Comparison of ENCODE assay signal across 10 cellular contexts in the genomic region with DNA sequence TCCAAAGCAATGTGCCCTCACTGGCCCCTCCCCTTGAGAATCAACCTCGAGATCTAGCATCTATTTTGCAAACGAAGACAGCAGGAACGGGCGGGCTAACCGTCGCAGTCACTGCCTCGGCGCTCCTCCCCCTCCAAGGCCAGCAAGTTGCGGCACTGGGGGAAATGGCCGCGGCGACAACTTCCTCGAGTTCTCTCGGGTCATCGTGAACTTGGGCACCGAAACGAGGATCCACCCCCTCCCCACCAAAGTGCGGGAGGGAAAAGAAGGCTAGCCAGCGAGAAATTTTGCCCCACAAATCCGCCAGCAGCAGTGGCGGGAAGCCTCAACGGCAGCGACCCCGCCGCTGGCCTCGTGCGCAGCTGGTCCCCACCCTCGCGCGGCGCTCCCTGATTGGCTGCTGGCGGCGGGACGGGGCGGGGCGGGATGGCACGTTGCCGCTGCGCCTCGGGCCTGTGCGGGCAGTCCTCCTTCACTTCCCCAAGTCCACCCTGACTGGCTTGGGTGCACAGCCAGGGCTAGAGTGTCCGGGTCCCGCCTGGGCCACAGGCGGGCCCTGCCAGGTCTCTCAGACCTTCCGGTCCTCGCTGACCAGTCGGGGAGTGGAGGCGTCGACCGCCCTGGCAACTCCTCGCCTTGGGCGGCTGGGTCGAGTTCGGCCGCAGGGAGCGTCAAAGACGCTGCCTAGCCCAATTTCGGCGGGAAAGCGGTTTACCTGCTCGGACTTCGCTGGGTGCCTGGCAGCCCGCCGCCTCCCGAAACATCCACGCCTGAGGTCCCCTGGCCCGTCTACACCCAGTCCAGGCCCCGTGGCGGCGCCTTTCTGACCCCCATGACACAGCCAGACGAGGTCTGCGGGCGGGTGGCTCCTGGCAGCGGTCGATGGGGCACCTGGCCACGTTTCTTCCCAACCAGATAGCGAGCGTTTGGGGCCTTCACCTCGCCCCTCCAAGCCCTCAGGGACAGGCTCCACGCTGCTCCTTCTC. TPM values are rescaled to one million over a fixed set of nuclear protein-coding genes. Genes with fewer than 3 reads are reported as not detected.
DNase-seq lines count a peak whose midpoint lies in the region; ATAC-seq and TF ChIP-seq lines count a peak whose summit lies in the region.
"Had no signal": no experiment of that assay in that cellular context is flagged by ENCODE, and none has a peak within 500 bp of the region (broad histone marks: within the 10 kb centered on the region; RNA-seq: fewer than 3 reads in every experiment).

Gene BOLL, minus strand, starts transcription at position 364 of the 986 bp plus-strand sequence. CDS start 3,469 bp downstream, outside the sequence.

- no peaks in the 10 kb centered on the region for H3K36me3 Mint-ChIP-seq in activated naive CD4-positive, alpha-beta T cell treated with anti-CD3 and anti-CD28 coated beads, Interleukin-2, amount 10 ng/mL, durations not matched to agents 7 days and 5 days
- no peaks in the 10 kb centered on the region for H3K36me3 Mint-ChIP-seq in naive thymus-derived CD4-positive, alpha-beta T cell
- no peaks in the 10 kb centered on the region for H3K36me3 Mint-ChIP-seq in Caco-2 (ENCODE audit: insufficient read depth, unreplicated experiment)

- no TSS peak for BruUV-seq in Caco-2 (replicated peaks; lab: Mats Ljungman, UMichigan)

- peaks cover 51% of the 10 kb centered on the region for H3K27me3 Mint-ChIP-seq in activated naive CD4-positive, alpha-beta T cell treated with anti-CD3 and anti-CD28 coated beads, Interleukin-2, amount 10 ng/mL, durations not matched to agents 7 days and 5 days
- peaks cover 6 to 45% (median 23%) of the 10 kb centered on the region in 5 donors for H3K27me3 Mint-ChIP-seq in naive thymus-derived CD4-positive, alpha-beta T cell
- H3K27me3 Mint-ChIP-seq in Caco-2 (ENCODE audit: insufficient read depth, unreplicated experiment), result no peaks in the 10 kb centered on the region

- peaks cover 30% of the 10 kb centered on the region for H3K27me3 ChIP-seq in ectodermal cell (ENCODE audit: control insufficient read depth, insufficient read depth, low read length, poor library complexity, severe bottlenecking)
- peaks cover 0 to 5% of the 10 kb centered on the region in 2 donors for H3K27me3 ChIP-seq in naive thymus-derived CD4-positive, alpha-beta T cell (ENCODE audit: control insufficient read depth in 2 of 2, insufficient read depth in 2 of 2, low read length in 2 of 2)
- H3K27me3 ChIP-seq in vagina, result no peaks in the 10 kb centered on the region
- H3K27me3 ChIP-seq in Caco-2 (replicated peaks; ENCODE audit: control insufficient read depth, insufficient read depth, low read length), result no peaks in the 10 kb centered on the region
- H3K27me3 ChIP-seq: BLaER1 treated with 17β-estradiol and CSF1 and Interleukin-3, amounts not matched to agents 10 nM and 100 nM had no signal

- TF ChIP-seq CTCF in vagina (IDR thresholded peaks at IDR 0.05) (no peak), Caco-2 (IDR thresholded peaks at IDR 0.05; ENCODE audit: insufficient read depth in 1 of 2, low read depth in 1 of 2, low read length in 1 of 2, severe bottlenecking in 1 of 2, unreplicated experiment in 1 of 2) (no peak)

- no peak for DNase-seq in activated naive CD4-positive, alpha-beta T cell treated with anti-CD3 and anti-CD28 coated beads, Interleukin-2, amount 10 ng/mL, durations not matched to agents 7 days and 5 days
- no peak for DNase-seq in activated naive CD4-positive, alpha-beta T cell treated with anti-CD3 and anti-CD28 coated beads, Interleukin-2, amount 50 U/mL, for 16 hours
- no peak for DNase-seq in naive thymus-derived CD4-positive, alpha-beta T cell
- no peak for DNase-seq in vagina (ENCODE audit: extremely low spot score in 2 of 2)
- no peak for DNase-seq in KG1 (lab: John Stamatoyannopoulos, UW)
- no peak for DNase-seq in Caco-2
- DNase-seq in HCEC 1CT, result no peak

- 92 to 93% methylated on average over 80 of the region's 80 CpGs for WGBS in ectodermal cell, 2 experiments

- H3K4me3 ChIP-seq in ectodermal cell (ENCODE audit: insufficient read depth, low read depth, low read length), result peak within 1 kb of the TSS; percentile 38
- H3K4me3 ChIP-seq in naive thymus-derived CD4-positive, alpha-beta T cell (ENCODE audit: low read length), result peak within 1 kb of the TSS; percentile 69
- H3K4me3 ChIP-seq in vagina, result peak within 1 kb of the TSS; percentile 23 to 27
- no peak within 1 kb of the TSS for H3K4me3 ChIP-seq in Caco-2 (ENCODE audit: low read depth, low read length)

- no peak within 1 kb of the TSS for H3K27ac ChIP-seq in ectodermal cell (ENCODE audit: insufficient read depth, low read depth, low read length, poor library complexity, severe bottlenecking)
- H3K27ac ChIP-seq in naive thymus-derived CD4-positive, alpha-beta T cell (ENCODE audit: low read depth, low read length), result no peak within 1 kb of the TSS
- H3K27ac ChIP-seq in vagina, result no peak within 1 kb of the TSS
- H3K27ac ChIP-seq: BLaER1 treated with 17β-estradiol and CSF1 and Interleukin-3, amounts not matched to agents 10 nM and 100 nM had no signal

- H3K36me3 ChIP-seq in ectodermal cell (ENCODE audit: control insufficient read depth, insufficient read depth, low read length) (no peaks in the 10 kb centered on the region), vagina (no peaks in the 10 kb centered on the region), Caco-2 (ENCODE audit: control insufficient read depth, insufficient read depth, low read length) (no peaks in the 10 kb centered on the region)
- H3K36me3 ChIP-seq in naive thymus-derived CD4-positive, alpha-beta T cell (ENCODE audit: control insufficient read depth in 2 of 3, insufficient read depth in 3 of 3, low read length in 3 of 3), result no peaks in the 10 kb centered on the region
- H3K36me3 ChIP-seq: BLaER1 treated with 17β-estradiol and CSF1 and Interleukin-3, amounts not matched to agents 10 nM and 100 nM had no signal

- intact Hi-C loops in naive thymus-derived CD4-positive, alpha-beta T cell (cut with micrococcal nuclease), result no loop called here
- intact Hi-C loops in vagina (cut with DNase I), result no loop called here
- intact Hi-C loops in Caco-2 (cut with micrococcal nuclease; ENCODE audit: unreplicated experiment), result no loop called here

- H3K9me3 ChIP-seq in ectodermal cell (ENCODE audit: control insufficient read depth, low read length) (no peaks in the 10 kb centered on the region), vagina (no peaks in the 10 kb centered on the region), Caco-2 (no peaks in the 10 kb centered on the region)
- H3K9me3 ChIP-seq in naive thymus-derived CD4-positive, alpha-beta T cell (ENCODE audit: control insufficient read depth in 2 of 3, low read length in 3 of 3), result no peaks in the 10 kb centered on the region

- no peak within 1 kb of the TSS for H3K27ac Mint-ChIP-seq in activated naive CD4-positive, alpha-beta T cell treated with anti-CD3 and anti-CD28 coated beads, Interleukin-2, amount 10 ng/mL, durations not matched to agents 7 days and 5 days
- H3K27ac Mint-ChIP-seq in naive thymus-derived CD4-positive, alpha-beta T cell, result peak within 1 kb of the TSS in 1 of 9 donors; percentile 26
- H3K27ac Mint-ChIP-seq in Caco-2 (ENCODE audit: unreplicated experiment), result no peak within 1 kb of the TSS

- CTCF ChIA-PET in activated naive CD4-positive, alpha-beta T cell treated with anti-CD3 and anti-CD28 coated beads, Interleukin-2, amount 10 ng/mL, durations not matched to agents 7 days and 5 days (lab: Charles Lee), result interaction anchor here (0.7 to 1.0 kb wide), 2 partner anchors 62 to 511 kb away, joined by 3 read pairs; no protein-coding TSS in a partner anchor
- CTCF ChIA-PET in naive thymus-derived CD4-positive, alpha-beta T cell (lab: Charles Lee), result no interaction called here
- CTCF ChIA-PET in Caco-2 (lab: Charles Lee), result no interaction called here

- no peaks in the 10 kb centered on the region for H3K9me3 Mint-ChIP-seq in activated naive CD4-positive, alpha-beta T cell treated with anti-CD3 and anti-CD28 coated beads, Interleukin-2, amount 10 ng/mL, durations not matched to agents 7 days and 5 days
- no peaks in the 10 kb centered on the region for H3K9me3 Mint-ChIP-seq in naive thymus-derived CD4-positive, alpha-beta T cell
- H3K9me3 Mint-ChIP-seq in Caco-2 (ENCODE audit: unreplicated experiment), result no peaks in the 10 kb centered on the region

- no peak for ATAC-seq in naive thymus-derived CD4-positive, alpha-beta T cell

- H3K4me1 ChIP-seq in ectodermal cell (ENCODE audit: control insufficient read depth, insufficient read depth, low read length), result peaks cover 3% of the 10 kb centered on the region
- no peaks in the 10 kb centered on the region for H3K4me1 ChIP-seq in naive thymus-derived CD4-positive, alpha-beta T cell (ENCODE audit: control insufficient read depth in 2 of 2, insufficient read depth in 2 of 2, low read length in 2 of 2)
- peaks cover 10% of the 10 kb centered on the region for H3K4me1 ChIP-seq in vagina
- H3K4me1 ChIP-seq in Caco-2, result no peaks in the 10 kb centered on the region

- POLR2A ChIA-PET in naive thymus-derived CD4-positive, alpha-beta T cell (lab: Charles Lee), result no interaction called here
- POLR2A ChIA-PET in Caco-2 (lab: Charles Lee), result no interaction called here

- no peak for TF ChIP-seq POLR2A in vagina (IDR thresholded peaks at IDR 0.05)

- H3K4me1 Mint-ChIP-seq in activated naive CD4-positive, alpha-beta T cell treated with anti-CD3 and anti-CD28 coated beads, Interleukin-2, amount 10 ng/mL, durations not matched to agents 7 days and 5 days, result peaks cover 6% of the 10 kb centered on the region
- peaks cover 0 to 8% (median 0%) of the 10 kb centered on the region in 7 donors for H3K4me1 Mint-ChIP-seq in naive thymus-derived CD4-positive, alpha-beta T cell
- H3K4me1 Mint-ChIP-seq in Caco-2 (ENCODE audit: low read depth, unreplicated experiment), result no peaks in the 10 kb centered on the region

- H3K4me3 Mint-ChIP-seq in activated naive CD4-positive, alpha-beta T cell treated with anti-CD3 and anti-CD28 coated beads, Interleukin-2, amount 10 ng/mL, durations not matched to agents 7 days and 5 days, result peak within 1 kb of the TSS; percentile 70
- H3K4me3 Mint-ChIP-seq in naive thymus-derived CD4-positive, alpha-beta T cell, result peak within 1 kb of the TSS; percentile 57 to 86 (median 77)
- no peak within 1 kb of the TSS for H3K4me3 Mint-ChIP-seq in Caco-2 (ENCODE audit: unreplicated experiment)

RNA-seq across cellular contexts. Expression of gene BOLL, which starts in this region (rescaled TPM):
- not detected for polyA plus RNA-seq in ectodermal cell (2013, experiment 1 of 4)
- polyA plus RNA-seq in ectodermal cell (2013, experiment 2 of 4), result not detected
- not detected for polyA plus RNA-seq in ectodermal cell (2013, experiment 3 of 4)
- not detected for polyA plus RNA-seq in ectodermal cell (2013, experiment 4 of 4)
- not detected for total RNA-seq in naive thymus-derived CD4-positive, alpha-beta T cell
- under 1 TPM in 1 of 2 donors, not detected in 1; 0.08 TPM for polyA plus RNA-seq in naive thymus-derived CD4-positive, alpha-beta T cell
- total RNA-seq in vagina (not detected), Caco-2 (2022) (not detected in 2 replicates)
- total RNA-seq: HT1080 had no signal
